10 cellular contexts compared by ENCODE assay signal in the genomic region with DNA sequence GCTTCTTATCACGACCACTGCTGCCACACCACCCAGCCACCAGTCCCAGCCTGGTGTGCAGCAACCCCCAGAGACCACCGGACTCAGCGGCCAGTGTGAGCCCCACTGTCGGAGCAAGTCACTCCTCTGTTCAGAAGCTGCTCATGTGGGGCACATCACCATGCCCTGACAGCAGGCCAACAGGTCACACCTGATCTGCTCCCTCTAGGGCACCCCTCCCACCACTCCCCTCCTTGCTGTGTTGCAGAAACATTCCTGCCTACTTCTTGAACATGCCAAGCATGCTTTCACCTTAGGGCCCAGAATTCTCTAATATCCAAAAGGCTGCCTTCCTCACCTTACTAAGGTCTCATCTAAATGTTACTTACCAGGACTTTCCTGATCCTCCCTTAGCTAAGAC.
DNase-seq lines count a peak whose midpoint lies in the region; ATAC-seq and TF ChIP-seq lines count a peak whose summit lies in the region.
"Had no signal": no experiment of that assay in that cellular context is flagged by ENCODE, and none has a peak within 500 bp of the region (broad histone marks: within the 10 kb centered on the region; RNA-seq: fewer than 3 reads in every experiment).

No MANE protein-coding gene starts in this region.

- peaks cover 34% of the 10 kb centered on the region for H3K4me1 ChIP-seq in rectal smooth muscle tissue (ENCODE audit: control insufficient read depth, insufficient read depth, low read length)
- H3K4me1 ChIP-seq in body of pancreas = peaks cover 47% of the 10 kb centered on the region
- peaks cover 30% of the 10 kb centered on the region for H3K4me1 ChIP-seq in GM23248 (ENCODE audit: insufficient read depth)

- H3K9me2 ChIP-seq in GM23248 (ENCODE audit: insufficient read depth) = no peaks in the 10 kb centered on the region

- TF ChIP-seq CTCF in C4-2B (conservative IDR thresholded peaks at IDR 0.05) (no peak), body of pancreas (IDR thresholded peaks at IDR 0.05) (no peak)

- H3K9me3 ChIP-seq in body of pancreas (no peaks in the 10 kb centered on the region), GM23248 (ENCODE audit: low read depth) (no peaks in the 10 kb centered on the region)

- no peaks in the 10 kb centered on the region for H3K9me3 Mint-ChIP-seq in activated T-helper 17 cell treated with anti-CD3 and anti-CD28 coated beads, Interleukin-2, amount 50 U/mL, for 72 hours
- no peaks in the 10 kb centered on the region for H3K9me3 Mint-ChIP-seq in natural killer cell treated with Interleukin-12 subunit alpha and Interleukin-12 subunit beta and Interleukin-15 and Interleukin-18, amount 100 ng/mL, for 72 hours
- H3K9me3 Mint-ChIP-seq: natural killer cell had no signal

- H3K4me1 Mint-ChIP-seq in activated T-helper 17 cell treated with anti-CD3 and anti-CD28 coated beads, Interleukin-2, amount 50 U/mL, for 72 hours = peaks cover 15% of the 10 kb centered on the region
- H3K4me1 Mint-ChIP-seq in natural killer cell treated with Interleukin-12 subunit alpha and Interleukin-12 subunit beta and Interleukin-15 and Interleukin-18, amount 100 ng/mL, for 72 hours (ENCODE audit: low read depth in 2 of 2) = peaks cover 7 to 19% of the 10 kb centered on the region in 2 donors

- H3K27me3 ChIP-seq in rectal smooth muscle tissue (ENCODE audit: control insufficient read depth, insufficient read depth, low read length) = no peaks in the 10 kb centered on the region
- H3K27me3 ChIP-seq in body of pancreas = no peaks in the 10 kb centered on the region
- H3K27me3 ChIP-seq in GM23248 (replicated peaks; ENCODE audit: insufficient read depth) = no peaks in the 10 kb centered on the region

- peak overlapping the region; percentile 90 for H3K27ac ChIP-seq in C4-2B
- peak overlapping the region; percentile 59 for H3K27ac ChIP-seq in rectal smooth muscle tissue (ENCODE audit: low read depth, low read length)
- peak overlapping the region in 2 of 4 donors; percentile 61 to 78 for H3K27ac ChIP-seq in body of pancreas
- H3K27ac ChIP-seq in GM23248 = no peak overlapping the region

- peaks cover 22% of the 10 kb centered on the region for H3F3A ChIP-seq in GM23248 (ENCODE audit: insufficient read depth)

- H2AFZ ChIP-seq in GM23248 = no peak overlapping the region

- no peak for TF ChIP-seq POLR2A in body of pancreas (IDR thresholded peaks at IDR 0.05)

- H3K4me2 ChIP-seq in GM23248 (ENCODE audit: unreplicated experiment) = no peak overlapping the region

- peaks cover 23% of the 10 kb centered on the region; the same call in 1 of the 2 replicates for H3K79me2 ChIP-seq in GM23248 (ENCODE audit: insufficient read depth)

- no peak overlapping the region for H3K4me3 Mint-ChIP-seq in activated T-helper 17 cell treated with anti-CD3 and anti-CD28 coated beads, Interleukin-2, amount 50 U/mL, for 72 hours
- no peak overlapping the region for H3K4me3 Mint-ChIP-seq in natural killer cell treated with Interleukin-12 subunit alpha and Interleukin-12 subunit beta and Interleukin-15 and Interleukin-18, amount 100 ng/mL, for 72 hours
- H3K4me3 Mint-ChIP-seq: natural killer cell had no signal

- H3K9ac ChIP-seq in rectal smooth muscle tissue (ENCODE audit: low read length) (no peak overlapping the region), GM23248 (no peak overlapping the region)

- in situ Hi-C loops in GM23248 (cut with MboI) = no loop called here

- no peak overlapping the region for H3K4me3 ChIP-seq in rectal smooth muscle tissue (ENCODE audit: low read length)
- H3K4me3 ChIP-seq in body of pancreas = no peak overlapping the region
- H3K4me3 ChIP-seq in GM23248 = no peak overlapping the region

- H3K27ac Mint-ChIP-seq in activated T-helper 17 cell treated with anti-CD3 and anti-CD28 coated beads, Interleukin-2, amount 50 U/mL, for 72 hours = peak overlapping the region; percentile 58
- no peak overlapping the region for H3K27ac Mint-ChIP-seq in natural killer cell treated with Interleukin-12 subunit alpha and Interleukin-12 subunit beta and Interleukin-15 and Interleukin-18, amount 100 ng/mL, for 72 hours
- H3K27ac Mint-ChIP-seq: natural killer cell had no signal

- H3K36me3 Mint-ChIP-seq in activated T-helper 17 cell treated with anti-CD3 and anti-CD28 coated beads, Interleukin-2, amount 50 U/mL, for 72 hours (ENCODE audit: low read depth) = peaks cover 12% of the 10 kb centered on the region
- no peaks in the 10 kb centered on the region for H3K36me3 Mint-ChIP-seq in natural killer cell treated with Interleukin-12 subunit alpha and Interleukin-12 subunit beta and Interleukin-15 and Interleukin-18, amount 100 ng/mL, for 72 hours
- H3K36me3 Mint-ChIP-seq: natural killer cell had no signal

- H3K27me3 Mint-ChIP-seq in activated T-helper 17 cell treated with anti-CD3 and anti-CD28 coated beads, Interleukin-2, amount 50 U/mL, for 72 hours = no peaks in the 10 kb centered on the region
- no peaks in the 10 kb centered on the region for H3K27me3 Mint-ChIP-seq in natural killer cell treated with Interleukin-12 subunit alpha and Interleukin-12 subunit beta and Interleukin-15 and Interleukin-18, amount 100 ng/mL, for 72 hours

- intact Hi-C loops in left colon (cut with DNase I, micrococcal nuclease) = no loop called here
- intact Hi-C loops in body of pancreas (cut with DNase I) = no loop called here

- no peak for ATAC-seq in activated T-helper 17 cell treated with anti-CD3 and anti-CD28 coated beads, Interleukin-2, amount 50 U/mL, for 72 hours (replicated peaks)
- ATAC-seq in left colon (peak; percentile 29), body of pancreas (no peak), HG02571 (IDR thresholded peaks at IDR 0.05; ENCODE audit: unreplicated experiment) (no peak)
- no peak for ATAC-seq in natural killer cell treated with Interleukin-12 subunit alpha and Interleukin-12 subunit beta and Interleukin-15 and Interleukin-18, amount 100 ng/mL, for 72 hours
- ATAC-seq: natural killer cell had no signal

- no peaks in the 10 kb centered on the region for H4K20me1 ChIP-seq in GM23248 (ENCODE audit: insufficient read depth)

- H3K36me3 ChIP-seq in rectal smooth muscle tissue (ENCODE audit: control insufficient read depth, insufficient read depth, low read length) (no peaks in the 10 kb centered on the region), body of pancreas (replicated peaks in 1 of 2; ENCODE audit: insufficient read depth in 1 of 2, low read depth in 2 of 2) (no peaks in the 10 kb centered on the region), GM23248 (ENCODE audit: low read depth) (no peaks in the 10 kb centered on the region)

- 83 to 88% methylated on average over 4 of the region's 4 CpGs for WGBS in body of pancreas, 2 donors
- 82 to 95% methylated on average over 4 of the region's 4 CpGs for WGBS in GM23248 (ENCODE audit: low coverage in 1 of 2, low lambda C conversion rate in 2 of 2, missing lambda C conversion rate in 2 of 2), 2 experiments

- no peak for DNase-seq in left colon
- no peak for DNase-seq in body of pancreas
- no peak for DNase-seq in GM23248
- DNase-seq in natural killer cell treated with Interleukin-12 subunit alpha and Interleukin-12 subunit beta and Interleukin-15 and Interleukin-18, amount 100 ng/mL, for 72 hours (ENCODE audit: low spot score) = no peak
- DNase-seq: natural killer cell, SW 1271 had no signal
